Comparison of ENCODE assay signal across 23 cellular contexts in the genomic region with DNA sequence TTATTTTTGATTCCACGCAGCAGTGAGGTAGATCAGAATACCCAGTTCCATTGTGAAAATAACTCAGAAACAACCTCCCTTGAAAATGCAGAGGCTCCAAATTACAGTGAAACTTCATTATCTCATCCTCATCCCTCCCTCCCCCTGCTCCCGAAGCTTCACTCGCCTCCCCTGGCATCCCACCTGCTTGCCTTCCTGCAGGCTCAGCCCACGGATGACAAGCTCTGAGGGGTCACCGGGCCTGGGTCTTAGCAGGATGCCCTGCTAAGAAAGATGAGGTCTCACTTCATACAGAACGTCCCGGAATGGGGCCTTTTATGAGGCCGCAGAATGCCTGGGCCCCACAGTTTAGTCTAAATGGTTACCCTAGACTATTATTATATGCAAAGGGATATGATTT. TPM values are rescaled to one million over a fixed set of nuclear protein-coding genes. Genes with fewer than 3 reads are reported as not detected.
DNase-seq lines count a peak whose midpoint lies in the region; ATAC-seq and TF ChIP-seq lines count a peak whose summit lies in the region.
"Had no signal": no experiment of that assay in that cellular context is flagged by ENCODE, and none has a peak within 500 bp of the region (broad histone marks: within the 10 kb centered on the region; RNA-seq: fewer than 3 reads in every experiment).

No MANE protein-coding gene starts in this region.

- no peak for ATAC-seq in GM21723 (IDR thresholded peaks at IDR 0.05; ENCODE audit: unreplicated experiment)
- ATAC-seq: GM12878 had no signal

- no peak overlapping the region for H3K27ac ChIP-seq in coronary artery
- H3K27ac ChIP-seq in ascending aorta, result no peak overlapping the region
- H3K27ac ChIP-seq: 22Rv1, BLaER1, RWPE1 had no signal

- no peak for TF ChIP-seq CTCF in coronary artery (IDR thresholded peaks at IDR 0.05)
- TF ChIP-seq CTCF in type B pancreatic cell (conservative IDR thresholded peaks at IDR 0.05), result no peak
- TF ChIP-seq CTCF in ascending aorta (IDR thresholded peaks at IDR 0.05), result no peak

- H3K9me3 ChIP-seq in ascending aorta, result no peaks in the 10 kb centered on the region

- no peaks in the 10 kb centered on the region for H3K36me3 ChIP-seq in ascending aorta
- H3K36me3 ChIP-seq: BLaER1 had no signal

- intact Hi-C loops in posterior vena cava (cut with DNase I) (no loop called here), ascending aorta (cut with DNase I) (no loop called here)

- no peak overlapping the region for H3K27ac Mint-ChIP-seq in type B pancreatic cell
- H3K27ac Mint-ChIP-seq: CD4-positive, alpha-beta T cell had no signal

- no peaks in the 10 kb centered on the region for H3K27me3 Mint-ChIP-seq in type B pancreatic cell

- H3K4me3 Mint-ChIP-seq in type B pancreatic cell, result no peak overlapping the region
- H3K4me3 Mint-ChIP-seq: CD4-positive, alpha-beta T cell had no signal

- H3K9me3 Mint-ChIP-seq in type B pancreatic cell, result peaks cover 7% of the 10 kb centered on the region

- H3K4me3 ChIP-seq in coronary artery, result no peak overlapping the region
- no peak overlapping the region for H3K4me3 ChIP-seq in ascending aorta
- H3K4me3 ChIP-seq: BLaER1, GM12878 had no signal

- peaks cover 18% of the 10 kb centered on the region for H3K4me1 Mint-ChIP-seq in type B pancreatic cell (ENCODE audit: unreplicated experiment)

- peaks cover 18% of the 10 kb centered on the region for H3K36me3 Mint-ChIP-seq in type B pancreatic cell

- DNase-seq in activated CD4-positive, CD25-positive, alpha-beta regulatory T cell treated with anti-CD3 and anti-CD28 coated beads, Interleukin-2, amount 50 U/mL, for 72 hours, result peak; percentile 11
- no peak for DNase-seq in activated CD4-positive, CD25-positive, alpha-beta regulatory T cell (lab: John Stamatoyannopoulos, UW)
- DNase-seq in coronary artery (ENCODE audit: low spot score), result peak; percentile 53
- peak; percentile 35 for DNase-seq in posterior vena cava (ENCODE audit: low spot score)
- DNase-seq in type B pancreatic cell (ENCODE audit: extremely low spot score, unreplicated experiment), result peak; percentile 64
- DNase-seq in ascending aorta (ENCODE audit: low spot score in 2 of 2), result no peak
- DNase-seq in dedifferentiated amniotic fluid mesenchymal stem cell (ENCODE audit: extremely low spot score), result no peak
- DNase-seq: ACHN; CD4-positive, alpha-beta T cell; DMS 273 treated with DMSO at 0.1 percent for 48 hours; DND-41; KG1; NCI-H1092; NCI-H187 treated with DMSO at 0.1 percent for 48 hours; NCI-H2107; NCI-H510A treated with DMSO at 0.1 percent for 48 hours; NCI-H748 treated with DMSO at 0.1 percent for 48 hours had no signal

- H3K4me1 ChIP-seq in ascending aorta, result no peaks in the 10 kb centered on the region
- H3K4me1 ChIP-seq: Caco-2 had no signal

- H3K27me3 ChIP-seq in ascending aorta, result no peaks in the 10 kb centered on the region
- H3K27me3 ChIP-seq: BLaER1 had no signal

RNA-seq across cellular contexts. Expression of a gene that starts 20.2 kb away (rescaled TPM):
- total RNA-seq in posterior vena cava (100 to 1,000 TPM in 1 of 2 donors, 10 to 100 TPM in 1; 62.8 to 107 TPM), type B pancreatic cell (ENCODE audit: low replicate concordance) (22.9 and 66.6 TPM in 2 replicates), ascending aorta (16.4 TPM)
- total RNA-seq: CD4-positive, alpha-beta T cell had no signal

RNA-seq across cellular contexts. Expression of a gene that starts 31.7 kb away (rescaled TPM):
- total RNA-seq in posterior vena cava, result 1 to 10 TPM; 3.6 to 4.5 TPM
- 40.8 and 57.5 TPM in 2 replicates for total RNA-seq in type B pancreatic cell (ENCODE audit: low replicate concordance)
- not detected for total RNA-seq in ascending aorta

RNA-seq across cellular contexts. Expression of a gene that starts 59.2 kb away (rescaled TPM):
- 1 to 10 TPM; 1.2 to 1.5 TPM for total RNA-seq in posterior vena cava
- 5.8 and 9.8 TPM in 2 replicates for total RNA-seq in type B pancreatic cell (ENCODE audit: low replicate concordance)
- not detected for total RNA-seq in ascending aorta
- total RNA-seq: Caco-2 had no signal

Comparison
In these comparisons a context has a peak if more than half of its experiments do, and no peak if none do; other contexts are left out.
1. DNase-seq: peak in activated CD4-positive, CD25-positive, alpha-beta regulatory T cell treated with anti-CD3 and anti-CD28 coated beads, Interleukin-2, amount 50 U/mL, for 72 hours (single experiment), coronary artery (single experiment), posterior vena cava (single experiment) and type B pancreatic cell (single experiment); none in activated CD4-positive, CD25-positive, alpha-beta regulatory T cell (0 of 4), ascending aorta (0 of 2) and dedifferentiated amniotic fluid mesenchymal stem cell (single experiment).